Comparison of ENCODE assay signal across 8 cellular contexts in the genomic region with DNA sequence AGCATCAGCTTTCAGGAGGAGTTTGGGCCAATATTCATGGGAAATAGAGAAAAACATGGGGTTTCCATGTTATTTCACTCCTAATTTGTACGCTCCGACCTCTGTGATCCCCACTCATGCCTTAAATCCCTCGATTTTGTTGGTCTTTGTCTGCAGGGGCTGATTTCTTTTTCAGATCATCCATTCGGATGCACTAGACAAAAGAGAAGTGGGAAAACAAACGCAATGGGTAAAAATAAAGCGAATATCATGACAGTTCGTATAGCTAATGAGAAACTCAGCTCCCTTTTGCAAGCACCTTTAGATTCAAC. TPM values are rescaled to one million over a fixed set of nuclear protein-coding genes. Genes with fewer than 3 reads are reported as not detected.
DNase-seq lines count a peak whose midpoint lies in the region; ATAC-seq and TF ChIP-seq lines count a peak whose summit lies in the region.

No MANE protein-coding gene starts in this region.

- DNase-seq in activated CD4-positive, alpha-beta T cell treated with anti-CD3 and anti-CD28 coated beads for 36 hours = no peak
- no peak for DNase-seq in activated CD4-positive, alpha-beta T cell treated with anti-CD3 and anti-CD28 coated beads, Interleukin-2, amount 50 U/mL, for 48 hours
- DNase-seq in activated CD8-positive, alpha-beta T cell treated with anti-CD3 and anti-CD28 coated beads for 36 hours = no peak
- no peak for DNase-seq in NCI-H1048 (lab: John Stamatoyannopoulos, UW)

- no peaks in the 10 kb centered on the region for H3K27me3 Mint-ChIP-seq in activated CD4-positive, alpha-beta T cell treated with anti-CD3 and anti-CD28 coated beads for 36 hours
- no peaks in the 10 kb centered on the region for H3K27me3 Mint-ChIP-seq in activated CD8-positive, alpha-beta T cell treated with anti-CD3 and anti-CD28 coated beads for 36 hours

- intact Hi-C loops in activated CD4-positive, alpha-beta T cell treated with anti-CD3 and anti-CD28 coated beads for 36 hours (cut with DNase I, micrococcal nuclease) = no loop called here
- intact Hi-C loops in activated CD8-positive, alpha-beta T cell treated with anti-CD3 and anti-CD28 coated beads for 36 hours (cut with micrococcal nuclease) = no loop called here

- peak overlapping the region; percentile 89 for H3K27ac Mint-ChIP-seq in activated CD4-positive, alpha-beta T cell treated with anti-CD3 and anti-CD28 coated beads for 36 hours
- H3K27ac Mint-ChIP-seq in activated CD8-positive, alpha-beta T cell treated with anti-CD3 and anti-CD28 coated beads for 36 hours = peak overlapping the region; percentile 91

- H3K36me3 Mint-ChIP-seq in activated CD4-positive, alpha-beta T cell treated with anti-CD3 and anti-CD28 coated beads for 36 hours (ENCODE audit: low read depth) = peaks cover 16% of the 10 kb centered on the region
- peaks cover 7% of the 10 kb centered on the region for H3K36me3 Mint-ChIP-seq in activated CD8-positive, alpha-beta T cell treated with anti-CD3 and anti-CD28 coated beads for 36 hours (ENCODE audit: low read depth)

- H3K4me3 ChIP-seq in iPS-20b (ENCODE audit: low read length) (peak overlapping the region; percentile 87), stomach smooth muscle (ENCODE audit: low read length in 2 of 2) (peak overlapping the region; percentile 71 to 77)

- peaks cover 28% of the 10 kb centered on the region for H3K4me1 Mint-ChIP-seq in activated CD4-positive, alpha-beta T cell treated with anti-CD3 and anti-CD28 coated beads for 36 hours
- H3K4me1 Mint-ChIP-seq in activated CD8-positive, alpha-beta T cell treated with anti-CD3 and anti-CD28 coated beads for 36 hours (ENCODE audit: low read depth) = peaks cover 22% of the 10 kb centered on the region

- no peaks in the 10 kb centered on the region for H3K9me3 Mint-ChIP-seq in activated CD4-positive, alpha-beta T cell treated with anti-CD3 and anti-CD28 coated beads for 36 hours (ENCODE audit: low read depth)
- no peaks in the 10 kb centered on the region for H3K9me3 Mint-ChIP-seq in activated CD8-positive, alpha-beta T cell treated with anti-CD3 and anti-CD28 coated beads for 36 hours

- peak overlapping the region; percentile 94 for H3K9ac ChIP-seq in iPS-20b (ENCODE audit: low read depth, low read length)
- H3K9ac ChIP-seq in stomach smooth muscle (ENCODE audit: low read length in 2 of 2) = no peak overlapping the region

- H3K27ac ChIP-seq in iPS-20b (ENCODE audit: low read length) (no peak overlapping the region), stomach smooth muscle (ENCODE audit: low read length) (no peak overlapping the region)

- H3K4me1 ChIP-seq in iPS-20b (ENCODE audit: insufficient read depth, low read length) (peaks cover 7% of the 10 kb centered on the region; the same call in 1 of the 2 replicates), stomach smooth muscle (ENCODE audit: control insufficient read depth, insufficient read depth, low read length) (peaks cover 3% of the 10 kb centered on the region)

- no peak for TF ChIP-seq CTCF in activated CD8-positive, alpha-beta T cell treated with anti-CD3 and anti-CD28 coated beads for 36 hours (IDR thresholded peaks at IDR 0.05)

- POLR2A ChIA-PET in activated CD4-positive, alpha-beta T cell treated with anti-CD3 and anti-CD28 coated beads for 36 hours (lab: Charles Lee) = no interaction called here
- POLR2A ChIA-PET in activated CD8-positive, alpha-beta T cell treated with anti-CD3 and anti-CD28 coated beads for 36 hours (lab: Charles Lee) = no interaction called here

- H3K36me3 ChIP-seq in iPS-20b (ENCODE audit: insufficient read depth, low read depth, low read length) (peaks cover 21% of the 10 kb centered on the region), stomach smooth muscle (ENCODE audit: control insufficient read depth in 2 of 2, insufficient read depth in 2 of 2, low read length in 2 of 2) (no peaks in the 10 kb centered on the region)

- no peak for ATAC-seq in activated CD4-positive, alpha-beta T cell treated with anti-CD3 and anti-CD28 coated beads for 36 hours
- ATAC-seq in activated CD8-positive, alpha-beta T cell treated with anti-CD3 and anti-CD28 coated beads for 36 hours = no peak
- ATAC-seq in HG03097 (IDR thresholded peaks at IDR 0.05; ENCODE audit: low FRiP score, unreplicated experiment) (no peak), HG03045 (IDR thresholded peaks at IDR 0.05; ENCODE audit: unreplicated experiment) (no peak)

- H3K27me3 ChIP-seq in iPS-20b (ENCODE audit: insufficient read depth, low read length) = no peaks in the 10 kb centered on the region
- peaks cover 0 to 11% of the 10 kb centered on the region in 2 donors for H3K27me3 ChIP-seq in stomach smooth muscle (ENCODE audit: control insufficient read depth in 1 of 2, insufficient read depth in 2 of 2, low read length in 2 of 2)

- H3K9me3 ChIP-seq in iPS-20b (ENCODE audit: insufficient read depth, low read depth, low read length) = no peaks in the 10 kb centered on the region
- no peaks in the 10 kb centered on the region for H3K9me3 ChIP-seq in stomach smooth muscle (ENCODE audit: control insufficient read depth in 2 of 2, low read length in 2 of 2)

- CTCF ChIA-PET in activated CD4-positive, alpha-beta T cell treated with anti-CD3 and anti-CD28 coated beads for 36 hours (lab: Charles Lee) = no interaction called here
- CTCF ChIA-PET in activated CD8-positive, alpha-beta T cell treated with anti-CD3 and anti-CD28 coated beads for 36 hours (lab: Charles Lee) = no interaction called here

- H3K4me3 Mint-ChIP-seq in activated CD4-positive, alpha-beta T cell treated with anti-CD3 and anti-CD28 coated beads for 36 hours = peak overlapping the region; percentile 85
- H3K4me3 Mint-ChIP-seq in activated CD8-positive, alpha-beta T cell treated with anti-CD3 and anti-CD28 coated beads for 36 hours = peak overlapping the region; percentile 88

RNA-seq across cellular contexts. Expression of a gene that starts 0.3 kb away (rescaled TPM):
- total RNA-seq in activated CD4-positive, alpha-beta T cell treated with anti-CD3 and anti-CD28 coated beads for 36 hours = 10 to 100 TPM; 48.5 to 49.8 TPM
- 10 to 100 TPM; 44.3 to 48.1 TPM for total RNA-seq in activated CD8-positive, alpha-beta T cell treated with anti-CD3 and anti-CD28 coated beads for 36 hours
